8 cellular contexts compared by ENCODE assay signal in genomic region chrX:72238183-72238582, GRCh38. TPM values are rescaled to one million over a fixed set of nuclear protein-coding genes. Genes with fewer than 3 reads are reported as not detected.
DNase-seq lines count a peak whose midpoint lies in the region; ATAC-seq and TF ChIP-seq lines count a peak whose summit lies in the region.

No MANE protein-coding gene starts in this region.

- H3K4me3 ChIP-seq in SJSA1 (peak overlapping the region; percentile 59), esophagus squamous epithelium (peak overlapping the region; percentile 29 to 57 (median 41)), skeletal muscle satellite cell (ENCODE audit: low read length) (peak overlapping the region; percentile 72)

- intact Hi-C loops in esophagus squamous epithelium (cut with DNase I): no loop called here

- 9 to 27% methylated on average over 5 to 6 of the region's 6 CpGs for WGBS in esophagus squamous epithelium, 2 donors

- POLR2A ChIA-PET in activated CD4-positive, alpha-beta T cell treated with anti-CD3 and anti-CD28 coated beads, Interleukin-2, amount 10 ng/mL, durations not matched to agents 7 days and 5 days (lab: Charles Lee): interaction anchor here (0.9 kb wide), 1 partner anchor 108 kb away, joined by 7 read pairs; no protein-coding TSS in a partner anchor

- H3K36me3 ChIP-seq in SJSA1 (peaks cover 20% of the 10 kb centered on the region), esophagus squamous epithelium (no peaks in the 10 kb centered on the region), skeletal muscle satellite cell (ENCODE audit: insufficient read depth, low read length) (no peaks in the 10 kb centered on the region)

- peak overlapping the region; percentile 73 for H3K27ac Mint-ChIP-seq in activated CD4-positive, alpha-beta T cell treated with anti-CD3 and anti-CD28 coated beads, Interleukin-2, amount 10 ng/mL, durations not matched to agents 7 days and 5 days

- H3K9me3 Mint-ChIP-seq in activated CD4-positive, alpha-beta T cell treated with anti-CD3 and anti-CD28 coated beads, Interleukin-2, amount 10 ng/mL, durations not matched to agents 7 days and 5 days: no peaks in the 10 kb centered on the region

- DNase-seq in activated CD4-positive, alpha-beta T cell treated with anti-CD3 and anti-CD28 coated beads, Interleukin-2, amount 10 ng/mL, durations not matched to agents 7 days and 5 days: no peak
- no peak for DNase-seq in activated CD4-positive, alpha-beta T cell treated with anti-CD3 and anti-CD28 coated beads, Interleukin-2, amount 50 U/mL, for 4 hours
- DNase-seq in SJSA1 (ENCODE audit: low read depth in 1 of 2, low spot score in 2 of 2): no peak
- no peak for DNase-seq in esophagus squamous epithelium (lab: John Stamatoyannopoulos, UW)
- DNase-seq in DMS153 treated with DMSO at 0.1 percent for 48 hours (lab: John Stamatoyannopoulos, UW; ENCODE audit: unreplicated experiment): no peak
- no peak for DNase-seq in glomerular visceral epithelial cell (ENCODE audit: extremely low spot score)

- TF ChIP-seq CTCF in esophagus squamous epithelium (IDR thresholded peaks at IDR 0.05): no peak

- H3K27ac ChIP-seq in SJSA1 (peak overlapping the region; percentile 79), esophagus squamous epithelium (peak overlapping the region in 1 of 4 donors; percentile 43)

- no peaks in the 10 kb centered on the region for H3K27me3 ChIP-seq in SJSA1 (replicated peaks)
- H3K27me3 ChIP-seq in esophagus squamous epithelium: no peaks in the 10 kb centered on the region
- peaks cover 11% of the 10 kb centered on the region for H3K27me3 ChIP-seq in skeletal muscle satellite cell (ENCODE audit: control insufficient read depth, insufficient read depth, low read length)

- no peak for ATAC-seq in HG02870 (IDR thresholded peaks at IDR 0.05; ENCODE audit: unreplicated experiment)

- H3K9me3 ChIP-seq in SJSA1 (replicated peaks) (no peaks in the 10 kb centered on the region), esophagus squamous epithelium (no peaks in the 10 kb centered on the region), skeletal muscle satellite cell (replicated peaks; ENCODE audit: low read length) (no peaks in the 10 kb centered on the region)

- TF ChIP-seq POLR2A in esophagus squamous epithelium (IDR thresholded peaks at IDR 0.05): no peak

- H3K4me3 Mint-ChIP-seq in activated CD4-positive, alpha-beta T cell treated with anti-CD3 and anti-CD28 coated beads, Interleukin-2, amount 10 ng/mL, durations not matched to agents 7 days and 5 days: peak overlapping the region; percentile 81

- H3K9ac ChIP-seq in skeletal muscle satellite cell (ENCODE audit: low read depth, low read length): peak overlapping the region; percentile 75

- H3K4me2 ChIP-seq in skeletal muscle satellite cell (ENCODE audit: low read length): peak overlapping the region; percentile 85

- no peaks in the 10 kb centered on the region for H3K27me3 Mint-ChIP-seq in activated CD4-positive, alpha-beta T cell treated with anti-CD3 and anti-CD28 coated beads, Interleukin-2, amount 10 ng/mL, durations not matched to agents 7 days and 5 days

- peaks cover 12% of the 10 kb centered on the region for H3K36me3 Mint-ChIP-seq in activated CD4-positive, alpha-beta T cell treated with anti-CD3 and anti-CD28 coated beads, Interleukin-2, amount 10 ng/mL, durations not matched to agents 7 days and 5 days (ENCODE audit: low read depth)

- H3K4me1 Mint-ChIP-seq in activated CD4-positive, alpha-beta T cell treated with anti-CD3 and anti-CD28 coated beads, Interleukin-2, amount 10 ng/mL, durations not matched to agents 7 days and 5 days: peaks cover 22% of the 10 kb centered on the region

- H3K4me1 ChIP-seq in SJSA1 (replicated peaks): peaks cover 17% of the 10 kb centered on the region
- peaks cover 0 to 7% (median 0%) of the 10 kb centered on the region in 3 donors for H3K4me1 ChIP-seq in esophagus squamous epithelium
- H3K4me1 ChIP-seq in skeletal muscle satellite cell (ENCODE audit: control insufficient read depth, insufficient read depth, low read length): no peaks in the 10 kb centered on the region

- CTCF ChIA-PET in activated CD4-positive, alpha-beta T cell treated with anti-CD3 and anti-CD28 coated beads, Interleukin-2, amount 10 ng/mL, durations not matched to agents 7 days and 5 days (lab: Charles Lee): interaction anchor here (0.5 to 1.6 kb wide), 2 partner anchors 9 to 1433 kb away, joined by 3 read pairs; no protein-coding TSS in a partner anchor

RNA-seq across cellular contexts. Expression of gene ERCC6L, which starts 0.6 kb away (rescaled TPM):
- total RNA-seq in activated CD4-positive, alpha-beta T cell treated with anti-CD3 and anti-CD28 coated beads, Interleukin-2, amount 10 ng/mL, durations not matched to agents 7 days and 5 days: 10 to 100 TPM; 12.0 to 12.7 TPM
- total RNA-seq in SJSA1 (2014; rRNA removed; shearing (Covaris generic)): 14.4 and 19.3 TPM in 2 replicates
- 1 to 10 TPM in 3 of 4 donors, under 1 TPM in 1; 0.76 to 6.4 (median 3.2) TPM for total RNA-seq in esophagus squamous epithelium
- total RNA-seq in skeletal muscle satellite cell (2012; rRNA removed): 5.0 and 5.8 TPM in 2 replicates

RNA-seq across cellular contexts. Expression of gene RPS4X, which starts 38.9 kb away (rescaled TPM):
- total RNA-seq in activated CD4-positive, alpha-beta T cell treated with anti-CD3 and anti-CD28 coated beads, Interleukin-2, amount 10 ng/mL, durations not matched to agents 7 days and 5 days: 100 to 1,000 TPM; 937 to 973 TPM
- total RNA-seq in SJSA1 (2014; rRNA removed; shearing (Covaris generic)): 541 and 647 TPM in 2 replicates
- total RNA-seq in esophagus squamous epithelium: 1,000 to 10,000 TPM in 2 of 4 donors, 100 to 1,000 TPM in 2; 558 to 1,189 (median 843) TPM
- total RNA-seq in skeletal muscle satellite cell (2012; rRNA removed): 759 and 904 TPM in 2 replicates

RNA-seq across cellular contexts. Expression of gene PIN4, which starts 56.6 kb away (rescaled TPM):
- 1 to 10 TPM; 5.1 to 5.4 TPM for total RNA-seq in activated CD4-positive, alpha-beta T cell treated with anti-CD3 and anti-CD28 coated beads, Interleukin-2, amount 10 ng/mL, durations not matched to agents 7 days and 5 days
- 5.3 and 7.2 TPM in 2 replicates for total RNA-seq in SJSA1 (2014; rRNA removed; shearing (Covaris generic))
- 10 to 100 TPM in 2 of 4 donors, 1 to 10 TPM in 2; 4.7 to 15.1 (median 9.2) TPM for total RNA-seq in esophagus squamous epithelium
- total RNA-seq in skeletal muscle satellite cell (2012; rRNA removed): 4.4 and 8.9 TPM in 2 replicates
